Comparison of ENCODE assay signal across 9 cellular contexts in genomic region chr13:50678464-50679162, GRCh38.
DNase-seq lines count a peak whose midpoint lies in the region; ATAC-seq and TF ChIP-seq lines count a peak whose summit lies in the region.
"Had no signal": no experiment of that assay in that cellular context is flagged by ENCODE, and none has a peak within 500 bp of the region (broad histone marks: within the 10 kb centered on the region; RNA-seq: fewer than 3 reads in every experiment).

No MANE protein-coding gene starts in this region.

- H3K9me3 Mint-ChIP-seq in immature natural killer cell, result no peaks in the 10 kb centered on the region
- H3K9me3 Mint-ChIP-seq: activated T-cell treated with anti-CD3 and anti-CD28 coated beads, Interleukin-2, amount 50 U/mL, for 72 hours had no signal

- in situ Hi-C loops in astrocyte of the spinal cord (cut with HindIII; ENCODE audit: low sequenced_read_pairs), result no loop called here

- ATAC-seq in HG03442 (IDR thresholded peaks at IDR 0.05; ENCODE audit: unreplicated experiment), result no peak
- ATAC-seq: activated T-cell treated with anti-CD3 and anti-CD28 coated beads, Interleukin-2, amount 50 U/mL, for 72 hours had no signal

- no peaks in the 10 kb centered on the region for H3K27me3 ChIP-seq in suprapubic skin
- no peaks in the 10 kb centered on the region for H3K27me3 ChIP-seq in left ventricle myocardium inferior (ENCODE audit: low read depth)

- TF ChIP-seq CTCF in astrocyte of the spinal cord (IDR thresholded peaks at IDR 0.05; ENCODE audit: low read depth, low read length) (no peak), suprapubic skin (IDR thresholded peaks at IDR 0.05) (no peak), left ventricle myocardium inferior (IDR thresholded peaks at IDR 0.05; ENCODE audit: borderline replicate concordance) (no peak)

- H3K27me3 Mint-ChIP-seq in immature natural killer cell (ENCODE audit: low read depth in 3 of 3), result peaks cover 28 to 67% (median 40%) of the 10 kb centered on the region in 3 donors

- H3K4me1 ChIP-seq in suprapubic skin (peaks cover 28% of the 10 kb centered on the region), left ventricle myocardium inferior (peaks cover 22% of the 10 kb centered on the region)

- no peaks in the 10 kb centered on the region for H3K36me3 ChIP-seq in suprapubic skin
- H3K36me3 ChIP-seq in left ventricle myocardium inferior, result no peaks in the 10 kb centered on the region

- H3K27ac ChIP-seq in suprapubic skin, result peak overlapping the region; percentile 30
- no peak overlapping the region for H3K27ac ChIP-seq in left ventricle myocardium inferior (replicated peaks)

- H3K36me3 Mint-ChIP-seq in immature natural killer cell, result no peaks in the 10 kb centered on the region

- no peaks in the 10 kb centered on the region for H3K9me3 ChIP-seq in suprapubic skin
- no peaks in the 10 kb centered on the region for H3K9me3 ChIP-seq in left ventricle myocardium inferior (replicated peaks)

- peak overlapping the region; percentile 18 to 33 (median 23) for H3K4me3 Mint-ChIP-seq in immature natural killer cell
- H3K4me3 Mint-ChIP-seq: activated T-cell treated with anti-CD3 and anti-CD28 coated beads, Interleukin-2, amount 50 U/mL, for 72 hours had no signal

- WGBS in suprapubic skin, result 73% methylated on average over 6 of the region's 6 CpGs

- intact Hi-C loops in left ventricle myocardium inferior (cut with micrococcal nuclease), result no loop called here

- no peak overlapping the region for H3K4me3 ChIP-seq in astrocyte of the spinal cord (ENCODE audit: low read depth, low read length)
- no peak overlapping the region for H3K4me3 ChIP-seq in suprapubic skin
- no peak overlapping the region for H3K4me3 ChIP-seq in left ventricle myocardium inferior

- H3K27ac Mint-ChIP-seq in immature natural killer cell, result peak overlapping the region in 4 of 6 donors; percentile 25 to 58 (median 44)
- H3K27ac Mint-ChIP-seq: activated T-cell treated with anti-CD3 and anti-CD28 coated beads, Interleukin-2, amount 50 U/mL, for 72 hours had no signal

- peak; percentile 58 for DNase-seq in HS-5 (ENCODE audit: low read depth)
- DNase-seq in astrocyte of the spinal cord (ENCODE audit: low read depth, low spot score), result peak; percentile 89
- DNase-seq in immature natural killer cell, result peak; percentile 33 to 45 (median 43)
- DNase-seq in suprapubic skin (ENCODE audit: low spot score in 2 of 2), result no peak
- no peak for DNase-seq in NCI-H1105 (lab: John Stamatoyannopoulos, UW)
- DNase-seq in left ventricle myocardium inferior, result no peak
- DNase-seq: activated T-cell treated with anti-CD3 and anti-CD28 coated beads, Interleukin-2, amount 50 U/mL, for 72 hours; kidney glomerular epithelial cell had no signal

- TF ChIP-seq EP300 in suprapubic skin (IDR thresholded peaks at IDR 0.05), result no peak

- TF ChIP-seq POLR2A in suprapubic skin (IDR thresholded peaks at IDR 0.05), result no peak

- peaks cover 40 to 46% of the 10 kb centered on the region in 2 donors for H3K4me1 Mint-ChIP-seq in immature natural killer cell

Comparison
In these comparisons a context has a peak if more than half of its experiments do, and no peak if none do; other contexts are left out.
1. DNase-seq: peak in HS-5 (single experiment), astrocyte of the spinal cord (single experiment) and immature natural killer cell (3 of 3); none in suprapubic skin (0 of 2), NCI-H1105 (single experiment) and left ventricle myocardium inferior (single experiment).